8 cellular contexts compared by ENCODE assay signal in the genomic region with DNA sequence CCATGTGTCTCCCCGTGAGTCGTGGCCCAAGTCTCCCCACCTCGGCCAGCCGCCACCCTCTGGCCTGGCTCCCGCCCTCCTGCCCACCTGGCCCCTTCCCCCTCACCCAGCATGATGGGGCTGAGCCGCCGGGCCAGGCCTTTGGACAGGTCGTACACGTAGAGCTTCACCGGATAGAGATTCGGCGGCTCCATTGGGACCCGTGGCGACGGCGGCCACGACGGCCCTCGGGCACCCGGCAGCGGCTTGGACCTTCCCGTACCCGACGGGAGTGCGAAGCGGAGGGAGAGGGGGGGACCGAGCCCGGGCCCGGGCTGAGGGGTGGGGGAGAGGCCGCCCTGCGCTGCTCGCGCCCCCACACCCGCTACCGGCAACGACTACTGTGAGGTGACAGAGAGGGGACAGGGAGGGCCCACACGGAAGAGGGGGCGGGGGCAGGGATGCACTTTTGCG. TPM values are rescaled to one million over a fixed set of nuclear protein-coding genes. Genes with fewer than 3 reads are reported as not detected.
DNase-seq lines count a peak whose midpoint lies in the region; ATAC-seq and TF ChIP-seq lines count a peak whose summit lies in the region.

A gene (minus strand): TSS at position 398 of the 453 bp plus-strand sequence. CDS start 204 bp downstream, at position 194.

- peak in 1 of 2 donors; percentile 60 for TF ChIP-seq POLR2A in gastroesophageal sphincter (IDR thresholded peaks at IDR 0.05)
- no peak for TF ChIP-seq POLR2A in ovary (IDR thresholded peaks at IDR 0.05)

- peak; percentile 61 for ATAC-seq in GM19035 (IDR thresholded peaks at IDR 0.05; ENCODE audit: unreplicated experiment)
- peak; percentile 18 for ATAC-seq in HG03280 (IDR thresholded peaks at IDR 0.05; ENCODE audit: unreplicated experiment)
- ATAC-seq in gastroesophageal sphincter = peak; percentile 21
- ATAC-seq in GM18861 (IDR thresholded peaks at IDR 0.05; ENCODE audit: unreplicated experiment) = no peak

- DNase-seq in BE2C = no peak
- no peak for DNase-seq in ovary
- DNase-seq in kidney tubule cell (ENCODE audit: low spot score) = no peak

- peak within 1 kb of the TSS; percentile 96 for H3K4me3 ChIP-seq in BE2C (ENCODE audit: low read depth, low read length)
- peak within 1 kb of the TSS; percentile 89 to 93 for H3K4me3 ChIP-seq in gastroesophageal sphincter
- peak within 1 kb of the TSS; percentile 90 for H3K4me3 ChIP-seq in ovary

- no peak for TF ChIP-seq CTCF in BE2C (IDR thresholded peaks at IDR 0.05; ENCODE audit: low read depth, low read length)
- no peak for TF ChIP-seq CTCF in VCaP (conservative IDR thresholded peaks at IDR 0.05)
- no peak for TF ChIP-seq CTCF in gastroesophageal sphincter (IDR thresholded peaks at IDR 0.05)
- TF ChIP-seq CTCF in ovary (IDR thresholded peaks at IDR 0.05) = no peak

- H3K9me3 ChIP-seq in BE2C (no peaks in the 10 kb centered on the region), gastroesophageal sphincter (no peaks in the 10 kb centered on the region), ovary (no peaks in the 10 kb centered on the region)

- H3K27ac ChIP-seq in VCaP (peak within 1 kb of the TSS; percentile 96), gastroesophageal sphincter (peak within 1 kb of the TSS; percentile 86 to 99 (median 97)), ovary (peak within 1 kb of the TSS; percentile 91 to 94)

- intact Hi-C loops in ovary (cut with DNase I) = no loop called here

- peaks cover 27% of the 10 kb centered on the region for H3K36me3 ChIP-seq in BE2C
- H3K36me3 ChIP-seq in gastroesophageal sphincter = peaks cover 0 to 37% of the 10 kb centered on the region in 2 donors
- no peaks in the 10 kb centered on the region for H3K36me3 ChIP-seq in ovary

- H3K27me3 ChIP-seq in BE2C (no peaks in the 10 kb centered on the region), gastroesophageal sphincter (no peaks in the 10 kb centered on the region), ovary (no peaks in the 10 kb centered on the region)

- 0% methylated on average over 3 of the region's 39 CpGs; no CpG with 5 or more reads in 1 of the 2 donors for WGBS in gastroesophageal sphincter (ENCODE audit: low coverage in 1 of 2), 2 donors
- 0% methylated on average over 37 to 39 of the region's 39 CpGs for WGBS in ovary, 3 donors

- H3K4me1 ChIP-seq in BE2C (no peaks in the 10 kb centered on the region), gastroesophageal sphincter (peaks cover 3 to 41% (median 7%) of the 10 kb centered on the region in 3 donors), ovary (ENCODE audit: insufficient read depth) (peaks cover 4% of the 10 kb centered on the region)

- TF ChIP-seq EP300 in gastroesophageal sphincter (IDR thresholded peaks at IDR 0.05) (no peak), ovary (IDR thresholded peaks at IDR 0.05) (no peak)

RNA-seq across cellular contexts. Expression of the gene that starts here (rescaled TPM):
- polyA plus RNA-seq in BE2C (2012; ENCODE audit: insufficient read depth, insufficient read length, low read depth) = 17.2 TPM
- total RNA-seq in gastroesophageal sphincter (10 to 100 TPM; 18.2 to 77.7 (median 21.4) TPM), ovary (10 to 100 TPM; 15.4 to 34.5 (median 22.8) TPM)
- 10 to 100 TPM; 10.8 to 26.9 TPM for polyA plus RNA-seq in ovary
